Comparison of ENCODE assay signal across 4 cellular contexts in genomic region chr19:32867436-32867835, GRCh38. TPM values are rescaled to one million over a fixed set of nuclear protein-coding genes. Genes with fewer than 3 reads are reported as not detected.
"Had no signal": no experiment of that assay in that cellular context is flagged by ENCODE, and none has a peak within 500 bp of the region (broad histone marks: within the 10 kb centered on the region; RNA-seq: fewer than 3 reads in every experiment).

No MANE protein-coding gene starts in this region.

RNA-seq across cellular contexts. Expression of gene SLC7A9, which starts 2.1 kb away (rescaled TPM):
- total RNA-seq: GM23338, H1, H9, IMR-90 had no signal
